ENCODE assay signal across 8 cellular contexts in the genomic region with DNA sequence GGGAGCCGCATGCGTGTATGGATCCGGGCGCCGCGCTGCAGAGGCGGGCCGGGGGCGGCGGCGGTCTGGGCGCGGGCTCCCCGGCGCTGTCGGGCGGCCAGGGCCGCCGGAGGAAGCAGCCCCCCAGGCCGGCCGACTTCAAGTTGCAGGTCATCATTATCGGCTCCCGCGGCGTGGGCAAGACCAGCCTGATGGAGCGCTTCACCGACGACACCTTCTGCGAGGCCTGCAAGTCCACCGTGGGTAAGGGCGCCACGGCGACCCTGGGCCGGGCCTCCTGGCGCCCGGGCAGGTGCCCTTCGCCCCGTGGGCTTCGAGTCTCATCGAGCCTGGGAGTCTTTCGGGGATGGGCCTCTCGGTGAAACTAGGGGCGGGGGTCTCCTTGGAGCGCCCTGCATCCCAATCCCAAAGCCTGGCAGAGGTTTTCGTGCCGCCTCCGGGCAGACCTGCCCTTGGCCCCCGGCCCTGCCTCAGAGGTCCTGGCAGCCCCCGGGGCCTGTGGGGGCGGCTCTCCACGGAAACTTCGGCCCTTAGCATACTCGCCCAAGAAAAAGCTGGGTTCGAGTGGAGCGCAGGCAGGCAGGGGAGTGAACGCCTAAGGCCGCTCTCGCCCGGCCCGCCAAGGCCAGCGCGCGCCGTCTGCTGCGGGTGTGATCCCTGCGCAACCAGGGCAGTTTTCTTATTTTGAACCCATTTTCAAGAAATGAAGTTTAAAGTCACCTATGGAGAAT. TPM values are rescaled to one million over a fixed set of nuclear protein-coding genes. Genes with fewer than 3 reads are reported as not detected.
DNase-seq lines count a peak whose midpoint lies in the region; ATAC-seq and TF ChIP-seq lines count a peak whose summit lies in the region.

No MANE protein-coding gene starts in this region.

- H3K23ac ChIP-seq in H9 (ENCODE audit: insufficient read length, low read depth, low read length): no peak overlapping the region

- H3K23me2 ChIP-seq in H9 (ENCODE audit: insufficient read length, low read depth, low read length, poor library complexity, severe bottlenecking): peaks cover 13% of the 10 kb centered on the region

- H3K4me2 ChIP-seq in H9 (ENCODE audit: insufficient read depth, insufficient read length, low read length): peak overlapping the region; percentile 52

- H3K4me1 Mint-ChIP-seq in H9: peaks cover 53 to 54% of the 10 kb centered on the region in 2 experiments
- H3K4me1 Mint-ChIP-seq in activated naive CD8-positive, alpha-beta T cell treated with anti-CD3 and anti-CD28 coated beads, Interleukin-2, amount 50 U/mL, for 24 hours: peaks cover 64% of the 10 kb centered on the region

- no peak overlapping the region for H2BK12ac ChIP-seq in H9 (ENCODE audit: insufficient read length, low read depth, low read length)

- peaks cover 12% of the 10 kb centered on the region for H3K27me3 Mint-ChIP-seq in H9 (ENCODE audit: low read depth)
- no peaks in the 10 kb centered on the region for H3K27me3 Mint-ChIP-seq in activated naive CD8-positive, alpha-beta T cell treated with anti-CD3 and anti-CD28 coated beads, Interleukin-2, amount 50 U/mL, for 24 hours

- H3K27me3 ChIP-seq in H9 (ENCODE audit: insufficient read depth, low read length): no peaks in the 10 kb centered on the region

- H2BK5ac ChIP-seq in H9 (ENCODE audit: insufficient read length, low read length): no peak overlapping the region

- H3K18ac ChIP-seq in H9 (ENCODE audit: insufficient read length, low read depth, low read length): peak overlapping the region; percentile 21

- H3K79me1 ChIP-seq in H9 (ENCODE audit: insufficient read depth, low read depth, low read length, poor library complexity, severe bottlenecking): no peaks in the 10 kb centered on the region

- no peak overlapping the region for H3K56ac ChIP-seq in H9 (ENCODE audit: insufficient read length, low read depth, low read length)

- peak overlapping the region; percentile 78 for H3K14ac ChIP-seq in H9 (ENCODE audit: insufficient read depth, low read length)

- no peak overlapping the region for H3K4ac ChIP-seq in H9 (ENCODE audit: low read depth, low read length)

- no peaks in the 10 kb centered on the region; a peak in 1 of 5 replicates for H3K9me3 Mint-ChIP-seq in H9
- no peaks in the 10 kb centered on the region for H3K9me3 Mint-ChIP-seq in activated naive CD8-positive, alpha-beta T cell treated with anti-CD3 and anti-CD28 coated beads, Interleukin-2, amount 50 U/mL, for 24 hours

- H4K5ac ChIP-seq in H9 (ENCODE audit: insufficient read length, low read depth, low read length): no peak overlapping the region

- H3K4me3 Mint-ChIP-seq in H9: peak overlapping the region; percentile 86 to 94
- peak overlapping the region; percentile 89 for H3K4me3 Mint-ChIP-seq in activated naive CD8-positive, alpha-beta T cell treated with anti-CD3 and anti-CD28 coated beads, Interleukin-2, amount 50 U/mL, for 24 hours

- no peak for TF ChIP-seq CTCF in H9 (conservative IDR thresholded peaks at IDR 0.05)

- H4K91ac ChIP-seq in H9 (ENCODE audit: insufficient read length, low read depth, low read length): no peak overlapping the region

- ATAC-seq in activated naive CD8-positive, alpha-beta T cell treated with anti-CD3 and anti-CD28 coated beads, Interleukin-2, amount 50 U/mL, for 24 hours: peak; percentile 8

- no peak overlapping the region for H4K8ac ChIP-seq in H9 (replicated peaks; ENCODE audit: insufficient read length, low read depth, low read length)

- no peak overlapping the region for H2AK5ac ChIP-seq in H9 (ENCODE audit: insufficient read length, low read length)

- H3K27ac ChIP-seq in H9 (ENCODE audit: insufficient read length, low read depth, low read length): no peak overlapping the region

- no peak overlapping the region for H2AFZ ChIP-seq in H9 (ENCODE audit: low read length)

- H3T11ph ChIP-seq in H9 (ENCODE audit: low read length): no peak overlapping the region

- DNase-seq in ELR (ENCODE audit: low read depth): peak; percentile 36
- DNase-seq in H9: no peak
- peak; percentile 24 for DNase-seq in NCI-H146 treated with DMSO at 0.1 percent for 48 hours (lab: John Stamatoyannopoulos, UW; ENCODE audit: unreplicated experiment)
- peak; percentile 25 for DNase-seq in activated naive CD8-positive, alpha-beta T cell treated with anti-CD3 and anti-CD28 coated beads, Interleukin-2, amount 50 U/mL, for 24 hours
- DNase-seq in iPS-NIHi11 (ENCODE audit: low spot score): peak; percentile 20
- peak; percentile 13 for DNase-seq in stimulated activated CD4-positive, alpha-beta T cell treated with anti-CD3 and anti-CD28 coated beads, Interleukin-1b, Interleukin-23, amount 100 ng/mL, for 48 hours
- DNase-seq in NCI-H1436 (lab: John Stamatoyannopoulos, UW): no peak
- DNase-seq in cortex of kidney (lab: John Stamatoyannopoulos, UW): no peak

- WGBS in H9 (ENCODE audit: extremely low coverage, insufficient read length, low lambda C conversion rate): no CpG with 5 or more reads among the region's 66 CpGs

- H4K20me1 ChIP-seq in H9 (ENCODE audit: control insufficient read depth, insufficient read depth, insufficient read length): peaks cover 5% of the 10 kb centered on the region

- peak overlapping the region in 2 of 3 experiments; percentile 59 to 81; a peak in 2 of 7 replicates for H3K27ac Mint-ChIP-seq in H9
- H3K27ac Mint-ChIP-seq in activated naive CD8-positive, alpha-beta T cell treated with anti-CD3 and anti-CD28 coated beads, Interleukin-2, amount 50 U/mL, for 24 hours: peak overlapping the region; percentile 87

- H3K79me2 ChIP-seq in H9 (ENCODE audit: insufficient read depth, low read length): peaks cover 39% of the 10 kb centered on the region

- no peak overlapping the region for H2BK20ac ChIP-seq in H9 (ENCODE audit: low read depth, low read length, poor library complexity, severe bottlenecking)

- H3K36me3 Mint-ChIP-seq in H9 (ENCODE audit: insufficient read depth in 1 of 3, low read depth in 3 of 3): peaks cover 7 to 19% (median 9%) of the 10 kb centered on the region in 3 experiments; a peak in 6 of 7 replicates
- H3K36me3 Mint-ChIP-seq in activated naive CD8-positive, alpha-beta T cell treated with anti-CD3 and anti-CD28 coated beads, Interleukin-2, amount 50 U/mL, for 24 hours (ENCODE audit: low read depth): peaks cover 23% of the 10 kb centered on the region

- peaks cover 5% of the 10 kb centered on the region; the same call in 1 of the 2 replicates for H3K4me1 ChIP-seq in H9 (ENCODE audit: insufficient read depth, low read length)

- no peaks in the 10 kb centered on the region for H3K9me3 ChIP-seq in H9 (ENCODE audit: control insufficient read depth, low read depth, low read length)

- H2BK120ac ChIP-seq in H9 (ENCODE audit: low read depth, low read length, poor library complexity, severe bottlenecking): no peak overlapping the region

- H3K9ac ChIP-seq in H9 (ENCODE audit: extremely low read depth, insufficient read length, low read length): peak overlapping the region; percentile 63

- H2BK15ac ChIP-seq in H9 (ENCODE audit: low read depth, low read length): no peak overlapping the region

RNA-seq across cellular contexts. Expression of gene RAB12, which starts 0.6 kb away (rescaled TPM):
- total RNA-seq in H9 (2021): 49.4 and 51.3 TPM in 2 replicates

Comparison
In these comparisons a context has a peak if more than half of its experiments do, and no peak if none do; other contexts are left out.
1. DNase-seq: peak in ELR (single experiment), NCI-H146 treated with DMSO at 0.1 percent for 48 hours (single experiment), activated naive CD8-positive, alpha-beta T cell treated with anti-CD3 and anti-CD28 coated beads, Interleukin-2, amount 50 U/mL, for 24 hours (single experiment), iPS-NIHi11 (single experiment) and stimulated activated CD4-positive, alpha-beta T cell treated with anti-CD3 and anti-CD28 coated beads, Interleukin-1b, Interleukin-23, amount 100 ng/mL, for 48 hours (single experiment); none in H9 (single experiment), NCI-H1436 (single experiment) and cortex of kidney (single experiment).